12 cellular contexts compared by ENCODE assay signal in genomic region chr7:67618569-67619543, GRCh38.
DNase-seq lines count a peak whose midpoint lies in the region; TF ChIP-seq lines count a peak whose summit lies in the region.
"Had no signal": no experiment of that assay in that cellular context is flagged by ENCODE, and none has a peak within 500 bp of the region (broad histone marks: within the 10 kb centered on the region; RNA-seq: fewer than 3 reads in every experiment).

No MANE protein-coding gene starts in this region.

- H3K27ac ChIP-seq in tibial nerve (no peak overlapping the region), GM23248 (no peak overlapping the region)
- H3K27ac ChIP-seq: SJSA1 had no signal

- H3K36me3 ChIP-seq in tibial nerve = no peaks in the 10 kb centered on the region
- no peaks in the 10 kb centered on the region for H3K36me3 ChIP-seq in GM23248 (ENCODE audit: low read depth)
- H3K36me3 ChIP-seq: SJSA1 had no signal

- H3F3A ChIP-seq in GM23248 (ENCODE audit: insufficient read depth) = no peaks in the 10 kb centered on the region

- H3K9me2 ChIP-seq in GM23248 (ENCODE audit: insufficient read depth) = no peaks in the 10 kb centered on the region

- H3K9ac ChIP-seq in GM23248 = no peak overlapping the region

- H3K4me1 ChIP-seq in tibial nerve (peaks cover 0 to 9% (median 0%) of the 10 kb centered on the region in 4 donors), GM23248 (ENCODE audit: insufficient read depth) (no peaks in the 10 kb centered on the region)
- H3K4me1 ChIP-seq: SJSA1 had no signal

- H3K27me3 ChIP-seq in tibial nerve (no peaks in the 10 kb centered on the region), GM23248 (replicated peaks; ENCODE audit: insufficient read depth) (no peaks in the 10 kb centered on the region; the same call in 1 of the 2 replicates)
- H3K27me3 ChIP-seq: SJSA1 had no signal

- in situ Hi-C loops in GM23248 (cut with MboI) = no loop called here

- no peak overlapping the region for H3K4me2 ChIP-seq in GM23248 (ENCODE audit: unreplicated experiment)

- no peak overlapping the region for H2AFZ ChIP-seq in GM23248

- intact Hi-C loops in cardiac septum (cut with DNase I) = loop anchor here (2.0 kb wide), 1 partner anchor 100 kb away; no protein-coding TSS in a partner anchor

- 36 to 42% methylated on average over 20 of the region's 20 CpGs for WGBS in tibial nerve, 2 donors
- WGBS in GM23248 (ENCODE audit: low coverage in 1 of 2, low lambda C conversion rate in 2 of 2, missing lambda C conversion rate in 2 of 2), 2 experiments = 16% methylated on average over 20 of the region's 20 CpGs

- TF ChIP-seq CTCF in tibial nerve (IDR thresholded peaks at IDR 0.05) = peak in 1 of 5 experiments; percentile 13

- no peaks in the 10 kb centered on the region for H3K9me3 ChIP-seq in tibial nerve
- no peaks in the 10 kb centered on the region for H3K9me3 ChIP-seq in GM23248 (ENCODE audit: low read depth)
- H3K9me3 ChIP-seq: SJSA1 had no signal

- TF ChIP-seq EP300 in tibial nerve (IDR thresholded peaks at IDR 0.05) = no peak

- no peaks in the 10 kb centered on the region for H4K20me1 ChIP-seq in GM23248 (ENCODE audit: insufficient read depth)

- H3K79me2 ChIP-seq in GM23248 (ENCODE audit: insufficient read depth) = no peaks in the 10 kb centered on the region

- DNase-seq in NCI-H187 (lab: John Stamatoyannopoulos, UW) (peak; percentile 13 to 33), NCI-H187 treated with DMSO at 0.1 percent for 48 hours (lab: John Stamatoyannopoulos, UW) (no peak), NCI-H510A (lab: John Stamatoyannopoulos, UW) (peak; percentile 48), cardiac septum (ENCODE audit: low spot score) (peak; percentile 68), tibial nerve (ENCODE audit: low spot score in 2 of 2) (peak; percentile 14 to 34), C1 segment of cervical spinal cord (lab: John Stamatoyannopoulos, UW) (no peak), GM23248 (no peak), DMS114 treated with DMSO at 0.1 percent for 48 hours (lab: John Stamatoyannopoulos, UW; ENCODE audit: unreplicated experiment) (no peak)
- DNase-seq: activated naive CD4-positive, alpha-beta T cell treated with anti-CD3 and anti-CD28 coated beads, Interleukin-2, amount 50 U/mL, for 16 hours; GF-D8; naive thymus-derived CD8-positive, alpha-beta T cell had no signal

- H3K4me3 ChIP-seq in tibial nerve (no peak overlapping the region), GM23248 (no peak overlapping the region)
- H3K4me3 ChIP-seq: SJSA1 had no signal

- no peak for TF ChIP-seq POLR2A in tibial nerve (IDR thresholded peaks at IDR 0.05)

Comparison
In these comparisons a context has a peak if more than half of its experiments do, and no peak if none do; other contexts are left out.
1. DNase-seq: peak in NCI-H187 (2 of 2), NCI-H510A (single experiment), cardiac septum (single experiment) and tibial nerve (2 of 2); none in NCI-H187 treated with DMSO at 0.1 percent for 48 hours (single experiment), C1 segment of cervical spinal cord (0 of 14), GM23248 (single experiment) and DMS114 treated with DMSO at 0.1 percent for 48 hours (single experiment).